1 cellular context compared by ENCODE assay signal in the genomic region with DNA sequence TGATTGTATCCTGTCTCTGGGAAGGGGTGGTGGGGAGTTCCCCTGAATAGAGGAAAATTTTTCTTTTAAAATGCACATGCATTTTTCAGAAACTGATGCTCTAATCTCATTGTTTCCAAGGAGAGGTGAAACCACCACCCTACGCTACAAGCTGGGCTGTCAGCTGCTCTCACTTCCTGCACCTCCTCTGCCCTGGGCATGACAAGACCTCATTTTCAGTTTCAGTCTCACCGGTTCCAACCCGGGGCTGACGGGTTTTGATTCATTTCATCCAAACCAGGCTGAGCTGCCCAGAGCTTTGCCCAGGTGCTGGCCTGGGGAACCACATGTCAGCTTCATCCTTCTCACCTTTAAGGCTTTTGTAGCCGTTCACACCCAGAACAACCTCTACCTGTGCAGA.
TF ChIP-seq lines count a peak whose summit lies in the region.

No MANE protein-coding gene starts in this region.

TF ChIP-seq in GM12878, 131 proteins besides CTCF, POLR2A, EP300 and RAD21 (continued from another document):
- TF ChIP-seq, protein P1, sequence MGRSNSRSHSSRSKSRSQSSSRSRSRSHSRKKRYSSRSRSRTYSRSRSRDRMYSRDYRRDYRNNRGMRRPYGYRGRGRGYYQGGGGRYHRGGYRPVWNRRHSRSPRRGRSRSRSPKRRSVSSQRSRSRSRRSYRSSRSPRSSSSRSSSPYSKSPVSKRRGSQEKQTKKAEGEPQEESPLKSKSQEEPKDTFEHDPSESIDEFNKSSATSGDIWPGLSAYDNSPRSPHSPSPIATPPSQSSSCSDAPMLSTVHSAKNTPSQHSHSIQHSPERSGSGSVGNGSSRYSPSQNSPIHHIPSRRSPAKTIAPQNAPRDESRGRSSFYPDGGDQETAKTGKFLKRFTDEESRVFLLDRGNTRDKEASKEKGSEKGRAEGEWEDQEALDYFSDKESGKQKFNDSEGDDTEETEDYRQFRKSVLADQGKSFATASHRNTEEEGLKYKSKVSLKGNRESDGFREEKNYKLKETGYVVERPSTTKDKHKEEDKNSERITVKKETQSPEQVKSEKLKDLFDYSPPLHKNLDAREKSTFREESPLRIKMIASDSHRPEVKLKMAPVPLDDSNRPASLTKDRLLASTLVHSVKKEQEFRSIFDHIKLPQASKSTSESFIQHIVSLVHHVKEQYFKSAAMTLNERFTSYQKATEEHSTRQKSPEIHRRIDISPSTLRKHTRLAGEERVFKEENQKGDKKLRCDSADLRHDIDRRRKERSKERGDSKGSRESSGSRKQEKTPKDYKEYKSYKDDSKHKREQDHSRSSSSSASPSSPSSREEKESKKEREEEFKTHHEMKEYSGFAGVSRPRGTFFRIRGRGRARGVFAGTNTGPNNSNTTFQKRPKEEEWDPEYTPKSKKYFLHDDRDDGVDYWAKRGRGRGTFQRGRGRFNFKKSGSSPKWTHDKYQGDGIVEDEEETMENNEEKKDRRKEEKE (IDR thresholded peaks at IDR 0.05): no peak
- TF ChIP-seq, protein P2, sequence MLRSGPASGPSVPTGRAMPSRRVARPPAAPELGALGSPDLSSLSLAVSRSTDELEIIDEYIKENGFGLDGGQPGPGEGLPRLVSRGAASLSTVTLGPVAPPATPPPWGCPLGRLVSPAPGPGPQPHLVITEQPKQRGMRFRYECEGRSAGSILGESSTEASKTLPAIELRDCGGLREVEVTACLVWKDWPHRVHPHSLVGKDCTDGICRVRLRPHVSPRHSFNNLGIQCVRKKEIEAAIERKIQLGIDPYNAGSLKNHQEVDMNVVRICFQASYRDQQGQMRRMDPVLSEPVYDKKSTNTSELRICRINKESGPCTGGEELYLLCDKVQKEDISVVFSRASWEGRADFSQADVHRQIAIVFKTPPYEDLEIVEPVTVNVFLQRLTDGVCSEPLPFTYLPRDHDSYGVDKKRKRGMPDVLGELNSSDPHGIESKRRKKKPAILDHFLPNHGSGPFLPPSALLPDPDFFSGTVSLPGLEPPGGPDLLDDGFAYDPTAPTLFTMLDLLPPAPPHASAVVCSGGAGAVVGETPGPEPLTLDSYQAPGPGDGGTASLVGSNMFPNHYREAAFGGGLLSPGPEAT (IDR thresholded peaks at IDR 0.05; ENCODE audit: low read depth): no peak; the same call in none of the 2 replicates
- TF ChIP-seq NR2F1 (conservative IDR thresholded peaks at IDR 0.05): peak; percentile 55
- peak; percentile 67; the same call in 1 of the 2 replicates for TF ChIP-seq TCF12 (IDR thresholded peaks at IDR 0.05; ENCODE audit: low read depth, low read length)
- peak; percentile 27; the same call in 1 of the 2 replicates for TF ChIP-seq CHD2 (IDR thresholded peaks at IDR 0.05; ENCODE audit: borderline replicate concordance, low read depth, low read length)
- 0 out of 2 replicates have a peak, but pooled peaks have one; percentile 43 for TF ChIP-seq NBN (IDR thresholded peaks at IDR 0.05)
- peak; percentile 69; the same call in 1 of the 2 replicates for TF ChIP-seq BCL11A (IDR thresholded peaks at IDR 0.05; ENCODE audit: low read depth, low read length)
- peak; percentile 29; the same call in 1 of the 2 replicates for TF ChIP-seq JUND (IDR thresholded peaks at IDR 0.05; ENCODE audit: low read depth, low read length)
- peak; percentile 94 for TF ChIP-seq MTA2 (IDR thresholded peaks at IDR 0.05; ENCODE audit: low read depth)
- peak; percentile 7 for TF ChIP-seq RELA (IDR thresholded peaks at IDR 0.05; ENCODE audit: borderline replicate concordance, partially characterized antibody)
- peak; percentile 80 to 85 for TF ChIP-seq IKZF2 (IDR thresholded peaks at IDR 0.05)
- TF ChIP-seq RAD51 (IDR thresholded peaks at IDR 0.05): peak; percentile 36
- no peak for TF ChIP-seq STAT1 (conservative IDR thresholded peaks at IDR 0.05)
- TF ChIP-seq, protein P3, sequence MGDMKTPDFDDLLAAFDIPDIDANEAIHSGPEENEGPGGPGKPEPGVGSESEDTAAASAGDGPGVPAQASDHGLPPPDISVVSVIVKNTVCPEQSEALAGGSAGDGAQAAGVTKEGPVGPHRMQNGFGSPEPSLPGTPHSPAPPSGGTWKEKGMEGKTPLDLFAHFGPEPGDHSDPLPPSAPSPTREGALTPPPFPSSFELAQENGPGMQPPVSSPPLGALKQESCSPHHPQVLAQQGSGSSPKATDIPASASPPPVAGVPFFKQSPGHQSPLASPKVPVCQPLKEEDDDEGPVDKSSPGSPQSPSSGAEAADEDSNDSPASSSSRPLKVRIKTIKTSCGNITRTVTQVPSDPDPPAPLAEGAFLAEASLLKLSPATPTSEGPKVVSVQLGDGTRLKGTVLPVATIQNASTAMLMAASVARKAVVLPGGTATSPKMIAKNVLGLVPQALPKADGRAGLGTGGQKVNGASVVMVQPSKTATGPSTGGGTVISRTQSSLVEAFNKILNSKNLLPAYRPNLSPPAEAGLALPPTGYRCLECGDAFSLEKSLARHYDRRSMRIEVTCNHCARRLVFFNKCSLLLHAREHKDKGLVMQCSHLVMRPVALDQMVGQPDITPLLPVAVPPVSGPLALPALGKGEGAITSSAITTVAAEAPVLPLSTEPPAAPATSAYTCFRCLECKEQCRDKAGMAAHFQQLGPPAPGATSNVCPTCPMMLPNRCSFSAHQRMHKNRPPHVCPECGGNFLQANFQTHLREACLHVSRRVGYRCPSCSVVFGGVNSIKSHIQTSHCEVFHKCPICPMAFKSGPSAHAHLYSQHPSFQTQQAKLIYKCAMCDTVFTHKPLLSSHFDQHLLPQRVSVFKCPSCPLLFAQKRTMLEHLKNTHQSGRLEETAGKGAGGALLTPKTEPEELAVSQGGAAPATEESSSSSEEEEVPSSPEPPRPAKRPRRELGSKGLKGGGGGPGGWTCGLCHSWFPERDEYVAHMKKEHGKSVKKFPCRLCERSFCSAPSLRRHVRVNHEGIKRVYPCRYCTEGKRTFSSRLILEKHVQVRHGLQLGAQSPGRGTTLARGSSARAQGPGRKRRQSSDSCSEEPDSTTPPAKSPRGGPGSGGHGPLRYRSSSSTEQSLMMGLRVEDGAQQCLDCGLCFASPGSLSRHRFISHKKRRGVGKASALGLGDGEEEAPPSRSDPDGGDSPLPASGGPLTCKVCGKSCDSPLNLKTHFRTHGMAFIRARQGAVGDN (IDR thresholded peaks at IDR 0.05): peak; percentile 35; the same call in 1 of the 2 replicates
- TF ChIP-seq PAX5 (IDR thresholded peaks at IDR 0.05; ENCODE audit: borderline replicate concordance, low read depth, low read length): no peak
- no peak for TF ChIP-seq SIN3A (IDR thresholded peaks at IDR 0.05; ENCODE audit: low read depth, low read length)
- peak; percentile 38 to 68; a peak in 2 of 4 replicates for TF ChIP-seq BHLHE40 (IDR thresholded peaks at IDR 0.05; ENCODE audit: borderline replicate concordance in 1 of 2, low read depth in 2 of 2, low read length in 1 of 2)
- TF ChIP-seq BMI1 (IDR thresholded peaks at IDR 0.05; ENCODE audit: borderline replicate concordance): 0 out of 2 replicates have a peak, but pooled peaks have one; percentile 21
- TF ChIP-seq, protein P4, sequence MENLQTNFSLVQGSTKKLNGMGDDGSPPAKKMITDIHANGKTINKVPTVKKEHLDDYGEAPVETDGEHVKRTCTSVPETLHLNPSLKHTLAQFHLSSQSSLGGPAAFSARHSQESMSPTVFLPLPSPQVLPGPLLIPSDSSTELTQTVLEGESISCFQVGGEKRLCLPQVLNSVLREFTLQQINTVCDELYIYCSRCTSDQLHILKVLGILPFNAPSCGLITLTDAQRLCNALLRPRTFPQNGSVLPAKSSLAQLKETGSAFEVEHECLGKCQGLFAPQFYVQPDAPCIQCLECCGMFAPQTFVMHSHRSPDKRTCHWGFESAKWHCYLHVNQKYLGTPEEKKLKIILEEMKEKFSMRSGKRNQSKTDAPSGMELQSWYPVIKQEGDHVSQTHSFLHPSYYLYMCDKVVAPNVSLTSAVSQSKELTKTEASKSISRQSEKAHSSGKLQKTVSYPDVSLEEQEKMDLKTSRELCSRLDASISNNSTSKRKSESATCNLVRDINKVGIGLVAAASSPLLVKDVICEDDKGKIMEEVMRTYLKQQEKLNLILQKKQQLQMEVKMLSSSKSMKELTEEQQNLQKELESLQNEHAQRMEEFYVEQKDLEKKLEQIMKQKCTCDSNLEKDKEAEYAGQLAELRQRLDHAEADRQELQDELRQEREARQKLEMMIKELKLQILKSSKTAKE (IDR thresholded peaks at IDR 0.05; ENCODE audit: low read depth, poor library complexity, severe bottlenecking): peak; percentile 25
- TF ChIP-seq ASH2L (IDR thresholded peaks at IDR 0.05; ENCODE audit: borderline replicate concordance, low read depth): no peak
- no peak for TF ChIP-seq SREBF1 (IDR thresholded peaks at IDR 0.05; ENCODE audit: low read length)
- TF ChIP-seq IKZF1 (conservative IDR thresholded peaks at IDR 0.05): peak; percentile 73
- TF ChIP-seq, protein P5, sequence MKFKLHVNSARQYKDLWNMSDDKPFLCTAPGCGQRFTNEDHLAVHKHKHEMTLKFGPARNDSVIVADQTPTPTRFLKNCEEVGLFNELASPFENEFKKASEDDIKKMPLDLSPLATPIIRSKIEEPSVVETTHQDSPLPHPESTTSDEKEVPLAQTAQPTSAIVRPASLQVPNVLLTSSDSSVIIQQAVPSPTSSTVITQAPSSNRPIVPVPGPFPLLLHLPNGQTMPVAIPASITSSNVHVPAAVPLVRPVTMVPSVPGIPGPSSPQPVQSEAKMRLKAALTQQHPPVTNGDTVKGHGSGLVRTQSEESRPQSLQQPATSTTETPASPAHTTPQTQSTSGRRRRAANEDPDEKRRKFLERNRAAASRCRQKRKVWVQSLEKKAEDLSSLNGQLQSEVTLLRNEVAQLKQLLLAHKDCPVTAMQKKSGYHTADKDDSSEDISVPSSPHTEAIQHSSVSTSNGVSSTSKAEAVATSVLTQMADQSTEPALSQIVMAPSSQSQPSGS (IDR thresholded peaks at IDR 0.05; ENCODE audit: low read length): no peak
- TF ChIP-seq BACH1 (IDR thresholded peaks at IDR 0.05; ENCODE audit: borderline replicate concordance): no peak
- peak; percentile 70 for TF ChIP-seq ATF7 (IDR thresholded peaks at IDR 0.05; ENCODE audit: low read depth)
- TF ChIP-seq, protein P6, sequence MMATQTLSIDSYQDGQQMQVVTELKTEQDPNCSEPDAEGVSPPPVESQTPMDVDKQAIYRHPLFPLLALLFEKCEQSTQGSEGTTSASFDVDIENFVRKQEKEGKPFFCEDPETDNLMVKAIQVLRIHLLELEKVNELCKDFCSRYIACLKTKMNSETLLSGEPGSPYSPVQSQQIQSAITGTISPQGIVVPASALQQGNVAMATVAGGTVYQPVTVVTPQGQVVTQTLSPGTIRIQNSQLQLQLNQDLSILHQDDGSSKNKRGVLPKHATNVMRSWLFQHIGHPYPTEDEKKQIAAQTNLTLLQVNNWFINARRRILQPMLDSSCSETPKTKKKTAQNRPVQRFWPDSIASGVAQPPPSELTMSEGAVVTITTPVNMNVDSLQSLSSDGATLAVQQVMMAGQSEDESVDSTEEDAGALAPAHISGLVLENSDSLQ (IDR thresholded peaks at IDR 0.05): peak; percentile 66
- no peak for TF ChIP-seq NRF1 (conservative IDR thresholded peaks at IDR 0.05; ENCODE audit: low read depth, low read length)
